ENCODE assay signal across 18 cellular contexts in genomic region chr2:240505946-240506345, GRCh38.
"Had no signal": no experiment of that assay in that cellular context is flagged by ENCODE, and none has a peak within 500 bp of the region (broad histone marks: within the 10 kb centered on the region; RNA-seq: fewer than 3 reads in every experiment).

No MANE protein-coding gene starts in this region.

- ATAC-seq: gastrocnemius medialis; heart left ventricle; left lung; psoas muscle; stimulated activated naive B cell treated with anti-CD40 and anti-IgM and Interleukin-4, amounts not matched to agents 10 μg/mL and 1 μg/mL and 100 μg/mL, for 72 hours had no signal

- DNase-seq: activated B cell treated with CpG ODN at 0.5 μM for 24 hours; activated CD4-positive, alpha-beta T cell treated with anti-CD3 and anti-CD28 coated beads, Interleukin-2, amount 10 ng/mL, durations not matched to agents 7 days and 5 days; activated gamma-delta T cell treated with Interleukin-2 at 50 U/mL for 16 hours; activated naive CD8-positive, alpha-beta T cell treated with anti-CD3 and anti-CD28 coated beads, Interleukin-2, amount 10 ng/mL, durations not matched to agents 7 days and 5 days; activated T-cell treated with anti-CD3 and anti-CD28 coated beads, Interleukin-2, amount 50 U/mL, for 24 hours; dermis blood vessel endothelial cell; heart left ventricle; mesendoderm; occipital lobe; psoas muscle; SIG-M5; stimulated activated CD4-positive, alpha-beta T cell treated with anti-CD3 and anti-CD28 coated beads, Interleukin-12 subunit alpha, Interleukin-12 subunit beta, amount 100 ng/mL, for 4 hours; stimulated activated naive B cell treated with anti-CD40 and anti-IgM and Interleukin-4, amounts not matched to agents 10 μg/mL and 1 μg/mL and 100 μg/mL, for 72 hours; thyroid gland had no signal

- H3K27me3 Mint-ChIP-seq: activated B cell treated with CpG ODN at 0.5 μM for 24 hours; activated CD4-positive, alpha-beta T cell treated with anti-CD3 and anti-CD28 coated beads, Interleukin-2, amount 10 ng/mL, durations not matched to agents 7 days and 5 days; activated naive CD8-positive, alpha-beta T cell treated with anti-CD3 and anti-CD28 coated beads, Interleukin-2, amount 10 ng/mL, durations not matched to agents 7 days and 5 days; activated T-cell treated with anti-CD3 and anti-CD28 coated beads, Interleukin-2, amount 50 U/mL, for 24 hours; brain; stimulated activated naive B cell treated with anti-CD40 and anti-IgM and Interleukin-4, amounts not matched to agents 10 μg/mL and 1 μg/mL and 100 μg/mL, for 72 hours had no signal

- H3K4me3 Mint-ChIP-seq: activated B cell treated with CpG ODN at 0.5 μM for 24 hours; activated CD4-positive, alpha-beta T cell treated with anti-CD3 and anti-CD28 coated beads, Interleukin-2, amount 10 ng/mL, durations not matched to agents 7 days and 5 days; activated naive CD8-positive, alpha-beta T cell treated with anti-CD3 and anti-CD28 coated beads, Interleukin-2, amount 10 ng/mL, durations not matched to agents 7 days and 5 days; activated T-cell treated with anti-CD3 and anti-CD28 coated beads, Interleukin-2, amount 50 U/mL, for 24 hours; brain; nephron; stimulated activated naive B cell treated with anti-CD40 and anti-IgM and Interleukin-4, amounts not matched to agents 10 μg/mL and 1 μg/mL and 100 μg/mL, for 72 hours had no signal

- H3K27ac Mint-ChIP-seq: activated B cell treated with CpG ODN at 0.5 μM for 24 hours; activated CD4-positive, alpha-beta T cell treated with anti-CD3 and anti-CD28 coated beads, Interleukin-2, amount 10 ng/mL, durations not matched to agents 7 days and 5 days; activated naive CD8-positive, alpha-beta T cell treated with anti-CD3 and anti-CD28 coated beads, Interleukin-2, amount 10 ng/mL, durations not matched to agents 7 days and 5 days; activated T-cell treated with anti-CD3 and anti-CD28 coated beads, Interleukin-2, amount 50 U/mL, for 24 hours; brain; nephron; stimulated activated naive B cell treated with anti-CD40 and anti-IgM and Interleukin-4, amounts not matched to agents 10 μg/mL and 1 μg/mL and 100 μg/mL, for 72 hours had no signal

- H3K4me1 Mint-ChIP-seq: activated B cell treated with CpG ODN at 0.5 μM for 24 hours; activated CD4-positive, alpha-beta T cell treated with anti-CD3 and anti-CD28 coated beads, Interleukin-2, amount 10 ng/mL, durations not matched to agents 7 days and 5 days; activated naive CD8-positive, alpha-beta T cell treated with anti-CD3 and anti-CD28 coated beads, Interleukin-2, amount 10 ng/mL, durations not matched to agents 7 days and 5 days; brain; nephron; stimulated activated naive B cell treated with anti-CD40 and anti-IgM and Interleukin-4, amounts not matched to agents 10 μg/mL and 1 μg/mL and 100 μg/mL, for 72 hours had no signal

- H3K9me3 Mint-ChIP-seq: activated B cell treated with CpG ODN at 0.5 μM for 24 hours; activated CD4-positive, alpha-beta T cell treated with anti-CD3 and anti-CD28 coated beads, Interleukin-2, amount 10 ng/mL, durations not matched to agents 7 days and 5 days; activated naive CD8-positive, alpha-beta T cell treated with anti-CD3 and anti-CD28 coated beads, Interleukin-2, amount 10 ng/mL, durations not matched to agents 7 days and 5 days; activated T-cell treated with anti-CD3 and anti-CD28 coated beads, Interleukin-2, amount 50 U/mL, for 24 hours; brain; nephron had no signal
